In genomic region chr12:3872800-3873636, GRCh38 we compare ENCODE assay signal across 8 cellular contexts.
DNase-seq lines count a peak whose midpoint lies in the region; ATAC-seq lines count a peak whose summit lies in the region.

Gene PARP11, minus strand, starts transcription at chr12:3873399. Its CDS starts 170 bp downstream, at chr12:3873229.

- DNase-seq in Ammon's horn (ENCODE audit: low spot score): peak; percentile 99
- peak; percentile 78 for DNase-seq in GM19238 (ENCODE audit: insufficient read length, low spot score)
- DNase-seq in NCI-H524 treated with DMSO at 0.1 percent for 48 hours (lab: John Stamatoyannopoulos, UW): peak; percentile 86
- DNase-seq in activated CD4-positive, alpha-beta T cell treated with anti-CD3 and anti-CD28 coated beads for 4 hours: peak; percentile 98 to 99
- DNase-seq in stimulated activated CD4-positive, alpha-beta T cell treated with anti-CD3 and anti-CD28 coated beads, Interleukin-1b, Interleukin-23, amount 100 ng/mL, for 4 hours (ENCODE audit: low read depth in 2 of 2): peak; percentile 97

- H3K27me3 ChIP-seq in layer of hippocampus (ENCODE audit: control insufficient read depth, insufficient read depth, low read length): peaks cover 2% of the 10 kb centered on the region

- peak within 1 kb of the TSS; percentile 90 for H3K27ac ChIP-seq in cingulate gyrus (ENCODE audit: low read depth, low read length)
- peak within 1 kb of the TSS; percentile 94 for H3K27ac ChIP-seq in layer of hippocampus (ENCODE audit: low read depth, low read length)

- ATAC-seq in HG03442 (IDR thresholded peaks at IDR 0.05; ENCODE audit: unreplicated experiment): peak; percentile 95

Comparison
In these comparisons a context has a peak if more than half of its experiments do, and no peak if none do; other contexts are left out.
1. Peak in every context shown above with its lines: DNase-seq, ATAC-seq and H3K27ac ChIP-seq.